In the genomic region with DNA sequence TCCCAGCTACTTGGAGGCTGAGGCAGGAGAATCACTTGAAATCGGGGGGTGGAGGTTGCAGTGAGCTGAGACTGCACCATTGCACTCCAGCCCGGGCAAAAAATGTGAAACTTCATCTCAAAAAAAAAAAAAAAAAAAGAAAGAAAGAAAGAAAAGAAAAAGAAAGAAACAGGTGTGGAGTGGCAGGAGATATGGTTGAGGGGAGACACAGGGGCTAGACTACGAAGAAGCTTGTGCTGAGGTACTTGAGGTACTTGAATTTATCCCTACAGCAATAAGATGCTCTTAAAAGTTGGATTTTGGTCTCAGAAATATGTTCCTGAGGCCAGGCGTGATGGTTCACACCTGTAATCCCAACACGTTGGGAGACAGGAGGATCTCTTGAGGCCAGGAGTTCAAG, we compare ENCODE assay signal across 29 cellular contexts. TPM values are rescaled to one million over a fixed set of nuclear protein-coding genes. Genes with fewer than 3 reads are reported as not detected.
DNase-seq lines count a peak whose midpoint lies in the region; ATAC-seq, FAIRE-seq and TF ChIP-seq lines count a peak whose summit lies in the region.
"Had no signal": no experiment of that assay in that cellular context is flagged by ENCODE, and none has a peak within 500 bp of the region (broad histone marks: within the 10 kb centered on the region; RNA-seq: fewer than 3 reads in every experiment).

No MANE protein-coding gene starts in this region.

- H3K4me2 ChIP-seq in DOHH2 (ENCODE audit: low read length) (peak overlapping the region; percentile 62), MM.1S (ENCODE audit: low read depth, low read length) (peak overlapping the region; percentile 32; the same call in 1 of the 2 replicates), HepG2 (ENCODE audit: low read depth, low read length) (no peak overlapping the region)
- H3K4me2 ChIP-seq: BLaER1 treated with 17β-estradiol and CSF1 and Interleukin-3, amounts not matched to agents 10 nM and 100 nM had no signal

- ATAC-seq in activated B cell treated with CpG ODN at 0.5 μM for 24 hours (ENCODE audit: low read depth): no peak
- no peak for ATAC-seq in HepG2
- ATAC-seq: HCT116, K562, T-cell had no signal

- peak overlapping the region; percentile 30; the same call in 1 of the 2 replicates for H2AFZ ChIP-seq in MM.1S (ENCODE audit: low read length)
- no peak overlapping the region for H2AFZ ChIP-seq in HepG2 (ENCODE audit: low read length)

- H3K4me3 ChIP-seq in DOHH2 (ENCODE audit: low read length) (peak overlapping the region; percentile 60), MM.1S (ENCODE audit: low read length) (no peak overlapping the region), HepG2 (replicated peaks in 1 of 3; ENCODE audit: insufficient read depth in 1 of 3, low read depth in 2 of 3, low read length in 3 of 3) (no peak overlapping the region)
- H3K4me3 ChIP-seq: BLaER1 treated with 17β-estradiol and CSF1 and Interleukin-3, amounts not matched to agents 10 nM and 100 nM; K562; SJCRH30 had no signal

- H3K9ac ChIP-seq in MM.1S (ENCODE audit: low read length) (no peak overlapping the region), HepG2 (ENCODE audit: insufficient read depth, low read depth, low read length) (no peak overlapping the region)
- H3K9ac ChIP-seq: BLaER1 treated with 17β-estradiol and CSF1 and Interleukin-3, amounts not matched to agents 10 nM and 100 nM had no signal

- no peak for TF ChIP-seq POLR2A in HepG2 (IDR thresholded peaks at IDR 0.05; ENCODE audit: insufficient read depth in 1 of 2, low read depth in 2 of 2, low read length in 2 of 2)

- no peaks in the 10 kb centered on the region for H3K36me3 Mint-ChIP-seq in activated B cell treated with CpG ODN at 0.5 μM for 24 hours (ENCODE audit: low read depth)
- no peaks in the 10 kb centered on the region for H3K36me3 Mint-ChIP-seq in progenitor cell of endocrine pancreas (ENCODE audit: insufficient read depth)
- H3K36me3 Mint-ChIP-seq: T-cell had no signal

- no peaks in the 10 kb centered on the region for H3K27me3 ChIP-seq in DOHH2 (ENCODE audit: control insufficient read depth, low read length)
- H3K27me3 ChIP-seq in MM.1S (replicated peaks; ENCODE audit: insufficient read depth, low read length): no peaks in the 10 kb centered on the region
- peaks cover 0 to 11% of the 10 kb centered on the region in 2 experiments; a peak in 2 of 5 replicates for H3K27me3 ChIP-seq in HepG2 (ENCODE audit: control insufficient read depth in 1 of 2, insufficient read depth in 2 of 2, low read length in 2 of 2)
- H3K27me3 ChIP-seq: SJCRH30 had no signal

- peaks cover 54% of the 10 kb centered on the region for H3K4me1 ChIP-seq in DOHH2 (ENCODE audit: control insufficient read depth, low read length)
- no peaks in the 10 kb centered on the region for H3K4me1 ChIP-seq in MM.1S (ENCODE audit: low read length)
- H3K4me1 ChIP-seq in HepG2 (ENCODE audit: insufficient read depth, low read length): no peaks in the 10 kb centered on the region
- H3K4me1 ChIP-seq: SJCRH30 had no signal

- H3K79me2 ChIP-seq in DOHH2 (ENCODE audit: control insufficient read depth, low read length) (no peaks in the 10 kb centered on the region), MM.1S (ENCODE audit: low read length) (no peaks in the 10 kb centered on the region), HepG2 (ENCODE audit: insufficient read depth, low read length) (no peaks in the 10 kb centered on the region)

- 12% methylated on average over 5 of the region's 5 CpGs for WGBS in HepG2 (ENCODE audit: low lambda C conversion rate)

- H4K20me1 ChIP-seq in DOHH2 (ENCODE audit: control insufficient read depth, insufficient read depth, low read depth, low read length) (no peaks in the 10 kb centered on the region), MM.1S (ENCODE audit: insufficient read depth, low read length) (no peaks in the 10 kb centered on the region), HepG2 (ENCODE audit: insufficient read depth, low read length) (no peaks in the 10 kb centered on the region)
- H4K20me1 ChIP-seq: BLaER1 treated with 17β-estradiol and CSF1 and Interleukin-3, amounts not matched to agents 10 nM and 100 nM had no signal

- no peak for TF ChIP-seq EP300 in HepG2 (IDR thresholded peaks at IDR 0.05; ENCODE audit: low read depth in 2 of 2, low read length in 2 of 2)
- no peak for TF ChIP-seq EP300 in HepG2 (CRISPR knock-in tag; IDR thresholded peaks at IDR 0.05; ENCODE audit: borderline replicate concordance)

- H3K4me1 Mint-ChIP-seq in activated B cell treated with CpG ODN at 0.5 μM for 24 hours: peaks cover 37% of the 10 kb centered on the region
- H3K4me1 Mint-ChIP-seq in progenitor cell of endocrine pancreas (ENCODE audit: low read depth): no peaks in the 10 kb centered on the region

- no peak for TF ChIP-seq CTCF in DOHH2 (IDR thresholded peaks at IDR 0.05; ENCODE audit: low read depth, low read length, poor library complexity, severe bottlenecking)
- no peak for TF ChIP-seq CTCF in MM.1S (IDR thresholded peaks at IDR 0.05; ENCODE audit: low read length)
- TF ChIP-seq CTCF in activated B cell treated with CpG ODN at 0.5 μM for 24 hours (IDR thresholded peaks at IDR 0.05): no peak
- TF ChIP-seq CTCF in progenitor cell of endocrine pancreas (IDR thresholded peaks at IDR 0.05; ENCODE audit: unreplicated experiment): no peak
- TF ChIP-seq CTCF in HepG2 (CRISPR knock-in tag; IDR thresholded peaks at IDR 0.05): no peak

- no peak for DNase-seq in MM.1S
- no peak for DNase-seq in activated B cell treated with CpG ODN at 0.5 μM for 24 hours
- no peak for DNase-seq in progenitor cell of endocrine pancreas (ENCODE audit: low spot score, unreplicated experiment)
- no peak for DNase-seq in SK-N-DZ (ENCODE audit: low spot score)
- DNase-seq in HepG2 (ENCODE audit: low spot score): no peak
- no peak for DNase-seq in GM19239 (ENCODE audit: insufficient read length, low spot score)
- DNase-seq: CD4-positive, alpha-beta T cell; Kasumi-1; MV-4-11; NCI-H1105 treated with DMSO at 0.1 percent for 48 hours; NCI-H2029; NCI-H446 treated with DMSO at 0.1 percent for 48 hours; NCI-H526 treated with DMSO at 0.1 percent for 48 hours; SJCRH30; T-cell had no signal

- POLR2A ChIA-PET in activated B cell treated with CpG ODN at 0.5 μM for 24 hours (lab: Charles Lee): no interaction called here
- POLR2A ChIA-PET in HepG2 (lab: Yijun Ruan, JAX): interaction anchor here (0.7 kb wide), 1 partner anchor 9 kb away, joined by 4 read pairs; no protein-coding TSS in a partner anchor

- H3K9me3 ChIP-seq in DOHH2 (ENCODE audit: control insufficient read depth, insufficient read depth, low read length) (no peaks in the 10 kb centered on the region), MM.1S (replicated peaks; ENCODE audit: insufficient read depth, low read length) (no peaks in the 10 kb centered on the region), HepG2 (ENCODE audit: low read length) (no peaks in the 10 kb centered on the region)
- H3K9me3 ChIP-seq: BLaER1 treated with 17β-estradiol and CSF1 and Interleukin-3, amounts not matched to agents 10 nM and 100 nM; SJCRH30 had no signal

- H3K9me2 ChIP-seq in DOHH2 (replicated peaks; ENCODE audit: control insufficient read depth, low read length): no peaks in the 10 kb centered on the region
- H3K9me2 ChIP-seq in MM.1S (replicated peaks; ENCODE audit: insufficient read depth, low read length): no peaks in the 10 kb centered on the region

- intact Hi-C loops in activated B cell treated with CpG ODN at 0.5 μM for 24 hours (cut with micrococcal nuclease): loop anchor here (5.0 kb wide), 2 partner anchors 38 to 52 kb away; partner anchors contain the start of genes ARL2 and PPP2R5B
- intact Hi-C loops in HepG2 (cut with micrococcal nuclease; ENCODE audit: unreplicated experiment): no loop called here

- H3K27ac ChIP-seq in DOHH2 (ENCODE audit: low read depth, low read length) (peak overlapping the region; percentile 65), MM.1S (ENCODE audit: low read length) (no peak overlapping the region), HepG2 (ENCODE audit: extremely low read length, insufficient read depth, low read length) (no peak overlapping the region)
- H3K27ac ChIP-seq: BLaER1 treated with 17β-estradiol and CSF1 and Interleukin-3, amounts not matched to agents 10 nM and 100 nM; SJCRH30 had no signal

- H3F3A ChIP-seq in DOHH2 (ENCODE audit: control insufficient read depth, insufficient read depth) (peaks cover 16% of the 10 kb centered on the region), MM.1S (ENCODE audit: insufficient read depth, low read length) (no peaks in the 10 kb centered on the region)

- no TSS peak for BruUV-seq in HepG2 (replicated peaks; lab: Mats Ljungman, UMichigan)

- no peak for TF ChIP-seq RAD21 in HepG2 (CRISPR knock-in tag; IDR thresholded peaks at IDR 0.05)

- CTCF ChIA-PET in activated B cell treated with CpG ODN at 0.5 μM for 24 hours (lab: Charles Lee) (no interaction called here), HepG2 (lab: Yijun Ruan, JAX; ENCODE audit: low intra/inter-chr PET ratio, low total read pairs) (no interaction called here)

- H3K36me3 ChIP-seq in DOHH2 (ENCODE audit: control insufficient read depth, low read length) (no peaks in the 10 kb centered on the region), MM.1S (replicated peaks; ENCODE audit: insufficient read depth, low read length) (no peaks in the 10 kb centered on the region), HepG2 (replicated peaks in 1 of 2; ENCODE audit: control insufficient read depth in 1 of 2, insufficient read depth in 2 of 2, low read length in 2 of 2) (no peaks in the 10 kb centered on the region)
- H3K36me3 ChIP-seq: BLaER1 treated with 17β-estradiol and CSF1 and Interleukin-3, amounts not matched to agents 10 nM and 100 nM; SJCRH30 had no signal

- in situ Hi-C loops in HepG2 (cut with HindIII; ENCODE audit: extremely low pct_ligation_motif_present, low pct_unique_long_range_greater_than_20kb): no loop called here

- H3K9me3 Mint-ChIP-seq in activated B cell treated with CpG ODN at 0.5 μM for 24 hours (no peaks in the 10 kb centered on the region), progenitor cell of endocrine pancreas (ENCODE audit: low read depth) (no peaks in the 10 kb centered on the region)
- H3K9me3 Mint-ChIP-seq: CD4-positive, alpha-beta T cell; T-cell had no signal

- H3K27ac Mint-ChIP-seq in activated B cell treated with CpG ODN at 0.5 μM for 24 hours (peak overlapping the region; percentile 65), progenitor cell of endocrine pancreas (peak overlapping the region; percentile 67)
- H3K27ac Mint-ChIP-seq: CD4-positive, alpha-beta T cell; T-cell had no signal

- FAIRE-seq in HepG2 (lab: Jason Lieb, UNC) (no peak), GM19239 (lab: Jason Lieb, UNC) (no peak)
- FAIRE-seq: A204.1, D721Med, GM12891, K562, RCC 7860 had no signal

- H3K27me3 Mint-ChIP-seq in activated B cell treated with CpG ODN at 0.5 μM for 24 hours (no peaks in the 10 kb centered on the region), progenitor cell of endocrine pancreas (peaks cover 18% of the 10 kb centered on the region)
- H3K27me3 Mint-ChIP-seq: CD4-positive, alpha-beta T cell had no signal

- H3K4me3 Mint-ChIP-seq in activated B cell treated with CpG ODN at 0.5 μM for 24 hours (no peak overlapping the region), progenitor cell of endocrine pancreas (ENCODE audit: low read depth) (no peak overlapping the region)
- H3K4me3 Mint-ChIP-seq: CD4-positive, alpha-beta T cell; T-cell had no signal

RNA-seq across cellular contexts. Expression of gene MAJIN, which starts 2.2 kb away (rescaled TPM):
- total RNA-seq in activated B cell treated with CpG ODN at 0.5 μM for 24 hours (0.20 and 1.5 TPM in 2 replicates), progenitor cell of endocrine pancreas (not detected in 2 replicates), HepG2 (2016; rRNA removed; fragmentation: Illumina TruSeq; extraction: Trizol) (not detected in 2 replicates)
- 5.2 TPM in 1 of 2 replicates, not detected in the other for polyA plus RNA-seq in SK-N-DZ (2014; cell fraction: cytosol; rRNA removed)
- not detected in 2 replicates for polyA plus RNA-seq in SK-N-DZ (2014; cell fraction: nucleus; rRNA removed)
- not detected in 2 replicates for total RNA-seq in HepG2 (2016; cell fraction: cytosol; rRNA removed; fragmentation: Illumina TruSeq; extraction: Trizol; ENCODE audit: low read depth)
- total RNA-seq in HepG2 (2016; cell fraction: insoluble cytoplasmic fraction; rRNA removed; fragmentation: Illumina TruSeq; extraction: Trizol): not detected in 2 replicates
- total RNA-seq in HepG2 (2016; cell fraction: membrane; rRNA removed; fragmentation: Illumina TruSeq; extraction: Trizol): not detected in 2 replicates
- total RNA-seq in HepG2 (2016; cell fraction: nucleus; rRNA removed; fragmentation: Illumina TruSeq; extraction: Trizol): not detected in 2 replicates
- polyA plus RNA-seq in HepG2 (2011; rRNA removed): not detected in 2 replicates
- polyA plus RNA-seq in HepG2 (2011; cell fraction: cytosol; rRNA removed): not detected in 2 replicates
- not detected in 2 replicates for polyA plus RNA-seq in HepG2 (2011; cell fraction: nucleus; rRNA removed)
- polyA plus RNA-seq in HepG2 (2012): not detected in 2 replicates
- polyA plus RNA-seq in HepG2 (2016; cell fraction: cytosol; fragmentation: Illumina TruSeq; extraction: Trizol; ENCODE audit: low read depth): not detected in 2 replicates
- not detected in 2 replicates for polyA plus RNA-seq in HepG2 (2016; cell fraction: insoluble cytoplasmic fraction; fragmentation: Illumina TruSeq; extraction: Trizol; ENCODE audit: low read depth)
- not detected in 2 replicates for polyA plus RNA-seq in HepG2 (2016; cell fraction: membrane; fragmentation: Illumina TruSeq; extraction: Trizol; ENCODE audit: low read depth)
- not detected in 2 replicates for polyA plus RNA-seq in HepG2 (2016; cell fraction: nucleus; fragmentation: Illumina TruSeq; extraction: Trizol; ENCODE audit: insufficient read depth, low read depth)
- not detected in 2 replicates for polyA minus RNA-seq in HepG2 (2011; rRNA and poly(A)+ RNA removed; ENCODE audit: low replicate concordance)
- polyA minus RNA-seq in HepG2 (2011; cell fraction: cytosol; rRNA and poly(A)+ RNA removed): not detected in 2 replicates
- not detected in 2 replicates for polyA minus RNA-seq in HepG2 (2011; cell fraction: nucleus; rRNA and poly(A)+ RNA removed)
- total RNA-seq: Daoy, G401, H4, HT-29, M059J, SJCRH30 had no signal
- polyA plus RNA-seq: AG04450 had no signal

RNA-seq across cellular contexts. Expression of gene BATF2, which starts 22.6 kb away (rescaled TPM):
- 0.07 and 0.24 TPM in 2 replicates for total RNA-seq in activated B cell treated with CpG ODN at 0.5 μM for 24 hours
- 0.53 and 0.58 TPM in 2 replicates for total RNA-seq in progenitor cell of endocrine pancreas
- polyA plus RNA-seq in SK-N-DZ (2014; cell fraction: cytosol; rRNA removed): 0.29 and 1.1 TPM in 2 replicates
- polyA plus RNA-seq in SK-N-DZ (2014; cell fraction: nucleus; rRNA removed): 0.59 and 0.94 TPM in 2 replicates
- total RNA-seq in HepG2 (2016; rRNA removed; fragmentation: Illumina TruSeq; extraction: Trizol): 3.9 and 4.2 TPM in 2 replicates
- total RNA-seq in HepG2 (2016; cell fraction: cytosol; rRNA removed; fragmentation: Illumina TruSeq; extraction: Trizol; ENCODE audit: low read depth): 1.3 and 1.9 TPM in 2 replicates
- 3.0 and 4.3 TPM in 2 replicates for total RNA-seq in HepG2 (2016; cell fraction: insoluble cytoplasmic fraction; rRNA removed; fragmentation: Illumina TruSeq; extraction: Trizol)
- total RNA-seq in HepG2 (2016; cell fraction: membrane; rRNA removed; fragmentation: Illumina TruSeq; extraction: Trizol): 4.3 and 4.5 TPM in 2 replicates
- total RNA-seq in HepG2 (2016; cell fraction: nucleus; rRNA removed; fragmentation: Illumina TruSeq; extraction: Trizol): 1.9 and 2.1 TPM in 2 replicates
- 2.8 and 3.1 TPM in 2 replicates for polyA plus RNA-seq in HepG2 (2011; rRNA removed)
- 1.7 and 2.0 TPM in 2 replicates for polyA plus RNA-seq in HepG2 (2011; cell fraction: cytosol; rRNA removed)
- 2.5 and 2.9 TPM in 2 replicates for polyA plus RNA-seq in HepG2 (2011; cell fraction: nucleus; rRNA removed)
- polyA plus RNA-seq in HepG2 (2012): 1.5 and 1.9 TPM in 2 replicates
- polyA plus RNA-seq in HepG2 (2016; cell fraction: cytosol; fragmentation: Illumina TruSeq; extraction: Trizol; ENCODE audit: low read depth): 1.2 TPM in 2 replicates
- polyA plus RNA-seq in HepG2 (2016; cell fraction: insoluble cytoplasmic fraction; fragmentation: Illumina TruSeq; extraction: Trizol; ENCODE audit: low read depth): 2.9 and 5.0 TPM in 2 replicates
- 2.3 and 2.5 TPM in 2 replicates for polyA plus RNA-seq in HepG2 (2016; cell fraction: membrane; fragmentation: Illumina TruSeq; extraction: Trizol; ENCODE audit: low read depth)
- 3.7 and 4.3 TPM in 2 replicates for polyA plus RNA-seq in HepG2 (2016; cell fraction: nucleus; fragmentation: Illumina TruSeq; extraction: Trizol; ENCODE audit: insufficient read depth, low read depth)
- polyA minus RNA-seq in HepG2 (2011; rRNA and poly(A)+ RNA removed; ENCODE audit: low replicate concordance): 0.70 and 5.7 TPM in 2 replicates
- polyA minus RNA-seq in HepG2 (2011; cell fraction: cytosol; rRNA and poly(A)+ RNA removed): 1.9 and 2.0 TPM in 2 replicates
- polyA minus RNA-seq in HepG2 (2011; cell fraction: nucleus; rRNA and poly(A)+ RNA removed): 1.2 and 1.3 TPM in 2 replicates
- total RNA-seq: CD4-positive, alpha-beta T cell; Daoy had no signal

RNA-seq across cellular contexts. Expression of gene GPHA2, which starts 38.4 kb away (rescaled TPM):
- total RNA-seq in activated B cell treated with CpG ODN at 0.5 μM for 24 hours: 0.33 and 0.71 TPM in 2 replicates
- total RNA-seq in progenitor cell of endocrine pancreas: 0.41 TPM in 1 of 2 replicates, not detected in the other
- not detected in 2 replicates for polyA plus RNA-seq in SK-N-DZ (2014; cell fraction: cytosol; rRNA removed)
- 0.27 TPM in 1 of 2 replicates, not detected in the other for polyA plus RNA-seq in SK-N-DZ (2014; cell fraction: nucleus; rRNA removed)
- 11.6 and 19.1 TPM in 2 replicates for total RNA-seq in HepG2 (2016; rRNA removed; fragmentation: Illumina TruSeq; extraction: Trizol)
- total RNA-seq in HepG2 (2016; cell fraction: cytosol; rRNA removed; fragmentation: Illumina TruSeq; extraction: Trizol; ENCODE audit: low read depth): 5.4 and 8.4 TPM in 2 replicates
- total RNA-seq in HepG2 (2016; cell fraction: insoluble cytoplasmic fraction; rRNA removed; fragmentation: Illumina TruSeq; extraction: Trizol): 14.5 and 23.6 TPM in 2 replicates
- 9.9 and 10.1 TPM in 2 replicates for total RNA-seq in HepG2 (2016; cell fraction: membrane; rRNA removed; fragmentation: Illumina TruSeq; extraction: Trizol)
- 16.1 and 16.5 TPM in 2 replicates for total RNA-seq in HepG2 (2016; cell fraction: nucleus; rRNA removed; fragmentation: Illumina TruSeq; extraction: Trizol)
- 10.1 and 13.0 TPM in 2 replicates for polyA plus RNA-seq in HepG2 (2011; rRNA removed)
- polyA plus RNA-seq in HepG2 (2011; cell fraction: cytosol; rRNA removed): 9.1 and 24.9 TPM in 2 replicates
- polyA plus RNA-seq in HepG2 (2011; cell fraction: nucleus; rRNA removed): 5.5 and 7.6 TPM in 2 replicates
- 4.9 and 6.7 TPM in 2 replicates for polyA plus RNA-seq in HepG2 (2012)
- 8.6 and 12.5 TPM in 2 replicates for polyA plus RNA-seq in HepG2 (2016; cell fraction: cytosol; fragmentation: Illumina TruSeq; extraction: Trizol; ENCODE audit: low read depth)
- polyA plus RNA-seq in HepG2 (2016; cell fraction: insoluble cytoplasmic fraction; fragmentation: Illumina TruSeq; extraction: Trizol; ENCODE audit: low read depth): 17.0 and 17.6 TPM in 2 replicates
- polyA plus RNA-seq in HepG2 (2016; cell fraction: membrane; fragmentation: Illumina TruSeq; extraction: Trizol; ENCODE audit: low read depth): 11.7 and 13.3 TPM in 2 replicates
- polyA plus RNA-seq in HepG2 (2016; cell fraction: nucleus; fragmentation: Illumina TruSeq; extraction: Trizol; ENCODE audit: insufficient read depth, low read depth): 33.1 and 38.1 TPM in 2 replicates
- polyA minus RNA-seq in HepG2 (2011; rRNA and poly(A)+ RNA removed; ENCODE audit: low replicate concordance): 18.7 TPM in 1 of 2 replicates, not detected in the other
- 2.4 TPM in 2 replicates for polyA minus RNA-seq in HepG2 (2011; cell fraction: cytosol; rRNA and poly(A)+ RNA removed)
- polyA minus RNA-seq in HepG2 (2011; cell fraction: nucleus; rRNA and poly(A)+ RNA removed): 1.1 and 1.7 TPM in 2 replicates
- total RNA-seq: Daoy, H4, HT-29, M059J, SJCRH30 had no signal
- polyA plus RNA-seq: AG04450 had no signal

RNA-seq across cellular contexts. Expression of gene ARL2, which starts 39.8 kb away (rescaled TPM):
- total RNA-seq in activated B cell treated with CpG ODN at 0.5 μM for 24 hours (65.6 and 79.4 TPM in 2 replicates), progenitor cell of endocrine pancreas (95.2 and 96.7 TPM in 2 replicates), HepG2 (2016; rRNA removed; fragmentation: Illumina TruSeq; extraction: Trizol) (84.4 and 93.9 TPM in 2 replicates)
- polyA plus RNA-seq in SK-N-DZ (2014; cell fraction: cytosol; rRNA removed): 111 and 129 TPM in 2 replicates
- 62.7 and 74.3 TPM in 2 replicates for polyA plus RNA-seq in SK-N-DZ (2014; cell fraction: nucleus; rRNA removed)
- 41.1 and 42.9 TPM in 2 replicates for total RNA-seq in HepG2 (2016; cell fraction: cytosol; rRNA removed; fragmentation: Illumina TruSeq; extraction: Trizol; ENCODE audit: low read depth)
- total RNA-seq in HepG2 (2016; cell fraction: insoluble cytoplasmic fraction; rRNA removed; fragmentation: Illumina TruSeq; extraction: Trizol): 84.6 and 107 TPM in 2 replicates
- total RNA-seq in HepG2 (2016; cell fraction: membrane; rRNA removed; fragmentation: Illumina TruSeq; extraction: Trizol): 42.2 and 46.1 TPM in 2 replicates
- total RNA-seq in HepG2 (2016; cell fraction: nucleus; rRNA removed; fragmentation: Illumina TruSeq; extraction: Trizol): 24.2 and 31.3 TPM in 2 replicates
- 82.9 and 86.3 TPM in 2 replicates for polyA plus RNA-seq in HepG2 (2011; rRNA removed)
- polyA plus RNA-seq in HepG2 (2011; cell fraction: cytosol; rRNA removed): 95.6 and 112 TPM in 2 replicates
- 37.9 and 39.8 TPM in 2 replicates for polyA plus RNA-seq in HepG2 (2011; cell fraction: nucleus; rRNA removed)
- 58.0 and 65.9 TPM in 2 replicates for polyA plus RNA-seq in HepG2 (2012)
- 53.8 and 56.3 TPM in 2 replicates for polyA plus RNA-seq in HepG2 (2016; cell fraction: cytosol; fragmentation: Illumina TruSeq; extraction: Trizol; ENCODE audit: low read depth)
- polyA plus RNA-seq in HepG2 (2016; cell fraction: insoluble cytoplasmic fraction; fragmentation: Illumina TruSeq; extraction: Trizol; ENCODE audit: low read depth): 117 and 123 TPM in 2 replicates
- polyA plus RNA-seq in HepG2 (2016; cell fraction: membrane; fragmentation: Illumina TruSeq; extraction: Trizol; ENCODE audit: low read depth): 40.2 and 43.5 TPM in 2 replicates
- 52.2 and 55.0 TPM in 2 replicates for polyA plus RNA-seq in HepG2 (2016; cell fraction: nucleus; fragmentation: Illumina TruSeq; extraction: Trizol; ENCODE audit: insufficient read depth, low read depth)
- 36.6 and 96.3 TPM in 2 replicates for polyA minus RNA-seq in HepG2 (2011; rRNA and poly(A)+ RNA removed; ENCODE audit: low replicate concordance)
- polyA minus RNA-seq in HepG2 (2011; cell fraction: cytosol; rRNA and poly(A)+ RNA removed): 34.4 and 36.9 TPM in 2 replicates
- polyA minus RNA-seq in HepG2 (2011; cell fraction: nucleus; rRNA and poly(A)+ RNA removed): 8.1 and 12.2 TPM in 2 replicates

RNA-seq across cellular contexts. Expression of gene PPP2R5B, which starts 49.6 kb away (rescaled TPM):
- 12.0 and 12.6 TPM in 2 replicates for total RNA-seq in activated B cell treated with CpG ODN at 0.5 μM for 24 hours
- total RNA-seq in progenitor cell of endocrine pancreas: 14.1 and 15.9 TPM in 2 replicates
- polyA plus RNA-seq in SK-N-DZ (2014; cell fraction: cytosol; rRNA removed): 4.8 and 5.5 TPM in 2 replicates
- polyA plus RNA-seq in SK-N-DZ (2014; cell fraction: nucleus; rRNA removed): 10.7 and 18.2 TPM in 2 replicates
- total RNA-seq in HepG2 (2016; rRNA removed; fragmentation: Illumina TruSeq; extraction: Trizol): 1.6 and 2.3 TPM in 2 replicates
- total RNA-seq in HepG2 (2016; cell fraction: cytosol; rRNA removed; fragmentation: Illumina TruSeq; extraction: Trizol; ENCODE audit: low read depth): 0.53 and 0.61 TPM in 2 replicates
- total RNA-seq in HepG2 (2016; cell fraction: insoluble cytoplasmic fraction; rRNA removed; fragmentation: Illumina TruSeq; extraction: Trizol): 1.6 and 2.9 TPM in 2 replicates
- total RNA-seq in HepG2 (2016; cell fraction: membrane; rRNA removed; fragmentation: Illumina TruSeq; extraction: Trizol): 1.7 and 1.9 TPM in 2 replicates
- 1.9 and 2.8 TPM in 2 replicates for total RNA-seq in HepG2 (2016; cell fraction: nucleus; rRNA removed; fragmentation: Illumina TruSeq; extraction: Trizol)
- polyA plus RNA-seq in HepG2 (2011; rRNA removed): 8.3 and 12.6 TPM in 2 replicates
- 5.2 and 5.5 TPM in 2 replicates for polyA plus RNA-seq in HepG2 (2011; cell fraction: cytosol; rRNA removed)
- 38.0 and 39.6 TPM in 2 replicates for polyA plus RNA-seq in HepG2 (2011; cell fraction: nucleus; rRNA removed)
- polyA plus RNA-seq in HepG2 (2012): 6.5 and 7.2 TPM in 2 replicates
- 0.45 and 0.76 TPM in 2 replicates for polyA plus RNA-seq in HepG2 (2016; cell fraction: cytosol; fragmentation: Illumina TruSeq; extraction: Trizol; ENCODE audit: low read depth)
- 1.6 and 2.0 TPM in 2 replicates for polyA plus RNA-seq in HepG2 (2016; cell fraction: insoluble cytoplasmic fraction; fragmentation: Illumina TruSeq; extraction: Trizol; ENCODE audit: low read depth)
- 1.3 and 2.0 TPM in 2 replicates for polyA plus RNA-seq in HepG2 (2016; cell fraction: membrane; fragmentation: Illumina TruSeq; extraction: Trizol; ENCODE audit: low read depth)
- 6.5 and 7.0 TPM in 2 replicates for polyA plus RNA-seq in HepG2 (2016; cell fraction: nucleus; fragmentation: Illumina TruSeq; extraction: Trizol; ENCODE audit: insufficient read depth, low read depth)
- polyA minus RNA-seq in HepG2 (2011; rRNA and poly(A)+ RNA removed; ENCODE audit: low replicate concordance): 4.2 and 6.0 TPM in 2 replicates
- polyA minus RNA-seq in HepG2 (2011; cell fraction: cytosol; rRNA and poly(A)+ RNA removed): 2.0 and 4.1 TPM in 2 replicates
- polyA minus RNA-seq in HepG2 (2011; cell fraction: nucleus; rRNA and poly(A)+ RNA removed): 4.6 and 4.8 TPM in 2 replicates
